In genomic region chr17:81090361-81091133, GRCh38 we compare ENCODE assay signal across 8 cellular contexts. TPM values are rescaled to one million over a fixed set of nuclear protein-coding genes. Genes with fewer than 3 reads are reported as not detected.
DNase-seq lines count a peak whose midpoint lies in the region; ATAC-seq and TF ChIP-seq lines count a peak whose summit lies in the region.

No MANE protein-coding gene starts in this region.

- H3K27me3 ChIP-seq in GM23248 (replicated peaks; ENCODE audit: insufficient read depth) = no peaks in the 10 kb centered on the region
- no peaks in the 10 kb centered on the region for H3K27me3 ChIP-seq in gastrocnemius medialis

- H3K27me3 Mint-ChIP-seq in effector memory CD8-positive, alpha-beta T cell = no peaks in the 10 kb centered on the region

- H3K9me3 ChIP-seq in GM23248 (ENCODE audit: low read depth) = no peaks in the 10 kb centered on the region
- H3K9me3 ChIP-seq in gastrocnemius medialis = no peaks in the 10 kb centered on the region

- intact Hi-C loops in gastrocnemius medialis (cut with DNase I; ENCODE audit: low total_unique reads) = no loop called here

- H3K27ac Mint-ChIP-seq in effector memory CD8-positive, alpha-beta T cell = peak overlapping the region in 1 of 2 donors; percentile 12

- DNase-seq in GM23248 = peak; percentile 63
- DNase-seq in RPMI8226 = peak; percentile 31
- peak in 2 of 3 experiments; percentile 31 to 33 for DNase-seq in effector memory CD8-positive, alpha-beta T cell
- DNase-seq in gastrocnemius medialis = peak; percentile 38 to 52
- DNase-seq in NCI-H2107 (lab: John Stamatoyannopoulos, UW) = no peak

- H3K4me1 ChIP-seq in GM23248 (ENCODE audit: insufficient read depth) = peaks cover 18% of the 10 kb centered on the region
- peaks cover 11 to 15% of the 10 kb centered on the region in 2 donors for H3K4me1 ChIP-seq in gastrocnemius medialis

- no peak overlapping the region for H3K4me2 ChIP-seq in GM23248 (ENCODE audit: unreplicated experiment)

- H3K4me1 Mint-ChIP-seq in effector memory CD8-positive, alpha-beta T cell (ENCODE audit: low read depth in 2 of 2) = peaks cover 14 to 34% of the 10 kb centered on the region in 2 donors

- no peak overlapping the region for H3K4me3 Mint-ChIP-seq in effector memory CD8-positive, alpha-beta T cell

- H2AFZ ChIP-seq in GM23248 = no peak overlapping the region

- no peaks in the 10 kb centered on the region for H4K20me1 ChIP-seq in GM23248 (ENCODE audit: insufficient read depth)

- H3K36me3 ChIP-seq in GM23248 (ENCODE audit: low read depth) = no peaks in the 10 kb centered on the region
- H3K36me3 ChIP-seq in gastrocnemius medialis = no peaks in the 10 kb centered on the region

- no peak overlapping the region for H3K27ac ChIP-seq in GM23248
- no peak overlapping the region for H3K27ac ChIP-seq in gastrocnemius medialis

- 0 out of 2 replicates have a peak, but pooled peaks cover 8% of the 10 kb centered on the region for H3F3A ChIP-seq in GM23248 (ENCODE audit: insufficient read depth)

- TF ChIP-seq POLR2A in gastrocnemius medialis (IDR thresholded peaks at IDR 0.05) = no peak

- H3K4me3 ChIP-seq in GM23248 (no peak overlapping the region), gastrocnemius medialis (no peak overlapping the region)

- H3K36me3 Mint-ChIP-seq in effector memory CD8-positive, alpha-beta T cell (ENCODE audit: insufficient read depth) = peaks cover 12% of the 10 kb centered on the region

- no peaks in the 10 kb centered on the region for H3K79me2 ChIP-seq in GM23248 (ENCODE audit: insufficient read depth)

- WGBS in GM23248 (ENCODE audit: low coverage in 1 of 2, low lambda C conversion rate in 2 of 2, missing lambda C conversion rate in 2 of 2), 2 experiments = 36 to 39% methylated on average over 19 to 21 of the region's 26 CpGs

- ATAC-seq in effector memory CD8-positive, alpha-beta T cell (replicated peaks) = no peak
- ATAC-seq in gastrocnemius medialis (no peak), GM19467 (IDR thresholded peaks at IDR 0.05; ENCODE audit: unreplicated experiment) (no peak), HG03469 (IDR thresholded peaks at IDR 0.05; ENCODE audit: unreplicated experiment) (no peak), HG02884 (IDR thresholded peaks at IDR 0.05; ENCODE audit: unreplicated experiment) (no peak)

- in situ Hi-C loops in GM23248 (cut with MboI) = no loop called here
- in situ Hi-C loops in gastrocnemius medialis (cut with MboI; ENCODE audit: low sequenced_read_pairs in 4 of 4) = loop anchor here in 1 of 4 donors (10.0 kb wide), 1 partner anchor 66 kb away; no protein-coding TSS in a partner anchor

- TF ChIP-seq CTCF in gastrocnemius medialis (IDR thresholded peaks at IDR 0.05 in 4 of 5, conservative IDR thresholded peaks at IDR 0.05 in 1 of 5) = no peak

- H3K9me2 ChIP-seq in GM23248 (ENCODE audit: insufficient read depth) = no peaks in the 10 kb centered on the region

- no peaks in the 10 kb centered on the region for H3K9me3 Mint-ChIP-seq in effector memory CD8-positive, alpha-beta T cell

- peak overlapping the region; percentile 53; the same call in 1 of the 2 replicates for H3K9ac ChIP-seq in GM23248

RNA-seq across cellular contexts. Expression of gene BAIAP2, which starts 55.6 kb away (rescaled TPM):
- 30.6 and 31.7 TPM in 2 replicates for total RNA-seq in GM23248 (2014; rRNA removed; shearing (Covaris generic))
- polyA plus RNA-seq in GM23248 (2016; fragmentation: Nextera tagmentation; extraction: Ambion mirVana) = 28.2 and 31.5 TPM in 2 replicates
- 10 to 100 TPM in 3 of 4 donors, 1 to 10 TPM in 1; 7.3 to 36.1 (median 15.4) TPM for total RNA-seq in gastrocnemius medialis
